14 cellular contexts compared by ENCODE assay signal in the genomic region with DNA sequence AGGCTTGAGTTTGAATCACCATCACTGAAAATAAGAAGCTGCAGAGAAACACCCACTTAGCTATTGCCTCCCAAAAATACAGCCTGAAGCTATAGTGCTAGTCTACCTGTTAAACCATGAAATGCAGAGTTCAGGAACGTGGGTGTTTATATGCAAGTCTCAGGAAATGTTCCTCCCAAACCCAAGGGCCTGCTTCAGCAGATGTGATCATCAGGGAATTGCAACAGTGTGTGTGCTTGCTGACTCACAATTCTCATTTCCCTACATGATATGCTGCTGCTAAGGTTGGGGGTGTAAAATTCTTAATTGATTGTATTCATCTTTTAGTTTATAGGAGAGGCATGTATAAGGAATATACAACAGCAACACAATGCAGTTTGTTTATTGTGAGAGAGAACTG. TPM values are rescaled to one million over a fixed set of nuclear protein-coding genes. Genes with fewer than 3 reads are reported as not detected.
DNase-seq lines count a peak whose midpoint lies in the region; TF ChIP-seq lines count a peak whose summit lies in the region.
"Had no signal": no experiment of that assay in that cellular context is flagged by ENCODE, and none has a peak within 500 bp of the region (broad histone marks: within the 10 kb centered on the region; RNA-seq: fewer than 3 reads in every experiment).

No MANE protein-coding gene starts in this region.

- POLR2A ChIA-PET in AG04450 (lab: Yijun Ruan, JAX): no interaction called here
- POLR2A ChIA-PET in GM10248 (lab: Yijun Ruan, JAX): no interaction called here

- H3K4me2 ChIP-seq in hepatocyte: no peak overlapping the region

- CTCF ChIA-PET in AG04450 (lab: Charles Lee) (interaction anchor here (0.6 kb wide), 1 partner anchor 25 kb away, joined by 4 read pairs; no protein-coding TSS in a partner anchor), GM10248 (lab: Yijun Ruan, JAX) (no interaction called here)

- H3K27me3 ChIP-seq in AG04450 (ENCODE audit: control insufficient read depth, insufficient read depth, low read length) (no peaks in the 10 kb centered on the region), hepatocyte (no peaks in the 10 kb centered on the region)
- H3K27me3 ChIP-seq: body of pancreas, heart left ventricle had no signal

- H3K36me3 Mint-ChIP-seq in HFFc6 (ENCODE audit: low read depth): peaks cover 21% of the 10 kb centered on the region; the same call in 1 of the 2 replicates

- no peaks in the 10 kb centered on the region for H3K36me3 ChIP-seq in hepatocyte (replicated peaks; ENCODE audit: insufficient read depth, low read depth)

- H3K79me2 ChIP-seq in hepatocyte: peaks cover 7% of the 10 kb centered on the region

- no peak overlapping the region for H3K4me3 Mint-ChIP-seq in HFFc6
- H3K4me3 Mint-ChIP-seq: CD8-positive, alpha-beta T cell had no signal

- peaks cover 15% of the 10 kb centered on the region for H3K4me1 Mint-ChIP-seq in HFFc6 (ENCODE audit: low read depth)

- H3K27ac ChIP-seq in AG04450 (ENCODE audit: low read depth, low read length): no peak overlapping the region
- H3K27ac ChIP-seq in hepatocyte: no peak overlapping the region
- H3K27ac ChIP-seq: body of pancreas, heart left ventricle had no signal

- no peak for TF ChIP-seq CTCF in AG04450 (IDR thresholded peaks at IDR 0.05; ENCODE audit: low read depth, low read length)
- no peak for TF ChIP-seq CTCF in HFFc6 (IDR thresholded peaks at IDR 0.05)
- no peak for TF ChIP-seq CTCF in hepatocyte (IDR thresholded peaks at IDR 0.05; ENCODE audit: poor library complexity)
- TF ChIP-seq CTCF in GM10248 (IDR thresholded peaks at IDR 0.05; ENCODE audit: control extremely low read depth, extremely low read depth, low read depth, missing control alignments): no peak

- H3K9me2 ChIP-seq in hepatocyte (replicated peaks; ENCODE audit: insufficient read depth): no peaks in the 10 kb centered on the region

- H3K27ac Mint-ChIP-seq in HFFc6: peak overlapping the region; percentile 57
- H3K27ac Mint-ChIP-seq: CD8-positive, alpha-beta T cell had no signal

- H3K27me3 Mint-ChIP-seq in HFFc6 (ENCODE audit: insufficient read depth): no peaks in the 10 kb centered on the region

- DNase-seq in AG04450 (ENCODE audit: low read depth, low spot score) (peak; percentile 52), HFFc6 (peak; percentile 60), astrocyte of the hippocampus (ENCODE audit: low read depth, low spot score) (peak; percentile 21), hepatocyte (ENCODE audit: low spot score) (peak; percentile 14), GM10248 (ENCODE audit: extremely low spot score) (no peak), T-helper 1 cell (no peak), DMS114 treated with DMSO at 0.1 percent for 48 hours (lab: John Stamatoyannopoulos, UW; ENCODE audit: unreplicated experiment) (no peak), NCI-H2227 (lab: John Stamatoyannopoulos, UW; ENCODE audit: unreplicated experiment) (no peak)
- DNase-seq: activated CD8-positive, alpha-beta memory T cell treated with anti-CD3 and anti-CD28 coated beads for 24 hours; CD8-positive, alpha-beta T cell; heart left ventricle; NCI-H510A had no signal

- no peak overlapping the region for H3K4me3 ChIP-seq in AG04450 (ENCODE audit: low read depth, low read length)
- no peak overlapping the region for H3K4me3 ChIP-seq in hepatocyte
- H3K4me3 ChIP-seq: body of pancreas, heart left ventricle, K562 had no signal

- WGBS in hepatocyte (ENCODE audit: low lambda C conversion rate, missing lambda C conversion rate): 84% methylated on average over 1 of the region's 1 CpG

- no peaks in the 10 kb centered on the region for H4K20me1 ChIP-seq in hepatocyte (ENCODE audit: insufficient read depth, poor library complexity, severe bottlenecking)

- H3K9me3 Mint-ChIP-seq in HFFc6: no peaks in the 10 kb centered on the region
- H3K9me3 Mint-ChIP-seq: CD8-positive, alpha-beta T cell had no signal

- no peak overlapping the region for H2AFZ ChIP-seq in hepatocyte

- no peaks in the 10 kb centered on the region for H3K4me1 ChIP-seq in hepatocyte (ENCODE audit: insufficient read depth)
- H3K4me1 ChIP-seq: body of pancreas had no signal

- no peaks in the 10 kb centered on the region for H3K9me3 ChIP-seq in AG04450 (ENCODE audit: control insufficient read depth, insufficient read depth, low read length)
- H3K9me3 ChIP-seq in hepatocyte (ENCODE audit: low read depth): no peaks in the 10 kb centered on the region
- H3K9me3 ChIP-seq: body of pancreas, heart left ventricle had no signal

RNA-seq across cellular contexts. Expression of a gene that starts 49.6 kb away (rescaled TPM):
- polyA plus RNA-seq in AG04450 (2011; rRNA removed) (90.7 and 101 TPM in 2 replicates), hepatocyte (22.7 and 23.6 TPM in 2 replicates)
- polyA minus RNA-seq in AG04450 (2011; rRNA and poly(A)+ RNA removed): 243 and 306 TPM in 2 replicates
- total RNA-seq in HFFc6 (2021; fragmentation: NEBNext Ultra II Directional; extraction: Animal tissue kit (Norgen Biotek cat#: 25700)): 10 to 100 TPM; 81.4 to 96.7 (median 85.6) TPM
- total RNA-seq in hepatocyte: 81.4 and 95.9 TPM in 2 replicates

Comparison
In these comparisons a context has a peak if more than half of its experiments do, and no peak if none do; other contexts are left out.
1. DNase-seq: peak in AG04450 (single experiment), HFFc6 (single experiment), astrocyte of the hippocampus (single experiment) and hepatocyte (single experiment); none in GM10248 (single experiment), T-helper 1 cell (0 of 5), DMS114 treated with DMSO at 0.1 percent for 48 hours (single experiment) and NCI-H2227 (single experiment).